ENCODE assay signal across 19 cellular contexts in the genomic region with DNA sequence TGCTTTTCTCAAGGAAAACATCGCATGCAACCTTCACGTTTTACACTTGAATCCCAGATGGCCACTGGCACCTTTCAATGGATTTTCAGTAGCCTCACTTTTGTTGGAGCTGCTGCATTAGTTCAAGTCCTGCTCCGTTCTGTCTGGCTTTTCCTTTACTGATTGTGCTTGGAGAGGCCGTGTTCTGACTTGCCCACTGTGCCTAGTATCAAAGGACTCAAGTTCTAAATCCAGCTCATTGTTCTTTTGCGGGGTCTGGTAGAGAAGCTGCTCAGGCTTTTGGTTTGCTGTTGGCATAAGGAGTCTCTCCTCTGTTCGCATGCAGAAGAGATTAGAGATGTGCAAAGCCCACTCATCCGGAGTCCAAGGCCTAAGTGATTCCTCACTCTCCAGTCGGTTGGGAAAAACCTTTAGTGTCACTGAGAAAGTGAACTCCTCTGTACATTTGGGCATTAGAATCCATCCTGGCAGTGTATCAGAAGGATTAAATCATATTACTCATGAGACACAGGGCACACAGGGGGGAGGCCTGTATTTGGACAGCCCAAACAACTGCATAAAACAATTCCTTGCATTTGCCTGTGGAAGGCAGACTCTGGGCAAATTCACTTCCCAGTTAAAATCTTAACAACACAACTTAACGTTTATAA.
A peak's percentile ranks its signal among the peaks of the same experiment; 100 is the strongest.
DNase-seq lines count a peak whose midpoint lies in the region; ATAC-seq lines count a peak whose summit lies in the region.
"Had no signal": no experiment of that assay in that cellular context is flagged by ENCODE, and none has a peak within 500 bp of the region (broad histone marks: within the 10 kb centered on the region; RNA-seq: fewer than 3 reads in every experiment).

No MANE protein-coding gene starts in this region.

- intact Hi-C loops in naive thymus-derived CD4-positive, alpha-beta T cell (cut with micrococcal nuclease) = no loop called here
- intact Hi-C loops in right cardiac atrium (cut with DNase I) = no loop called here

- 83% methylated on average over 9 of the region's 9 CpGs for WGBS in right cardiac atrium

- no peak for DNase-seq in CD8-positive, alpha-beta memory T cell
- DNase-seq in NCI-H345 treated with DMSO at 0.1 percent for 48 hours (lab: John Stamatoyannopoulos, UW; ENCODE audit: unreplicated experiment) (peak; percentile 51), DMS53 (lab: John Stamatoyannopoulos, UW) (no peak), right cardiac atrium (no peak)
- no peak for DNase-seq in central memory CD8-positive, alpha-beta T cell (ENCODE audit: low spot score in 2 of 2)
- no peak for DNase-seq in naive thymus-derived CD4-positive, alpha-beta T cell
- no peak for DNase-seq in activated CD8-positive, alpha-beta memory T cell treated with anti-CD3 and anti-CD28 coated beads, Interleukin-2, amount 50 U/mL, for 48 hours
- DNase-seq: activated CD4-positive, alpha-beta T cell treated with anti-CD3 and anti-CD28 coated beads, Interleukin-2, amount 50 U/mL, for 48 hours; activated gamma-delta T cell; erythroblast; left lung; NCI-H2107; retina; Right ventricle myocardium superior; stimulated activated CD4-positive, alpha-beta T cell treated with anti-CD3 and anti-CD28 coated beads, Interleukin-2, amount 100 ng/mL, for 48 hours; T-helper 9 cell; upper lobe of left lung had no signal

- H3K27ac Mint-ChIP-seq in CD8-positive, alpha-beta memory T cell = peak overlapping the region in 7 of 8 donors; percentile 22 to 93 (median 40)
- peak overlapping the region; percentile 22 for H3K27ac Mint-ChIP-seq in central memory CD8-positive, alpha-beta T cell (ENCODE audit: low read depth)
- peak overlapping the region in 8 of 9 donors; percentile 60 to 86 (median 72) for H3K27ac Mint-ChIP-seq in naive thymus-derived CD4-positive, alpha-beta T cell
- H3K27ac Mint-ChIP-seq: CD14-positive monocyte had no signal

- H3K36me3 Mint-ChIP-seq in CD8-positive, alpha-beta memory T cell = peaks cover 6 to 41% (median 14%) of the 10 kb centered on the region in 3 donors
- peaks cover 28% of the 10 kb centered on the region for H3K36me3 Mint-ChIP-seq in central memory CD8-positive, alpha-beta T cell (ENCODE audit: insufficient read depth)
- peaks cover 7 to 32% (median 24%) of the 10 kb centered on the region in 5 donors for H3K36me3 Mint-ChIP-seq in naive thymus-derived CD4-positive, alpha-beta T cell

- no peak overlapping the region for H3K4me3 ChIP-seq in CD8-positive, alpha-beta memory T cell (ENCODE audit: low read length)
- H3K4me3 ChIP-seq in naive thymus-derived CD4-positive, alpha-beta T cell (ENCODE audit: low read length) = no peak overlapping the region
- no peak overlapping the region for H3K4me3 ChIP-seq in right cardiac atrium (ENCODE audit: low read length)
- H3K4me3 ChIP-seq: left lung, upper lobe of left lung had no signal

- H3K9me3 ChIP-seq in CD8-positive, alpha-beta memory T cell (ENCODE audit: low read length) = no peaks in the 10 kb centered on the region
- H3K9me3 ChIP-seq in naive thymus-derived CD4-positive, alpha-beta T cell (ENCODE audit: control insufficient read depth in 2 of 3, low read length in 3 of 3) = no peaks in the 10 kb centered on the region
- H3K9me3 ChIP-seq in right cardiac atrium (ENCODE audit: control insufficient read depth, low read length) = no peaks in the 10 kb centered on the region
- H3K9me3 ChIP-seq: left lung, upper lobe of left lung had no signal

- POLR2A ChIA-PET in CD8-positive, alpha-beta memory T cell (lab: Charles Lee) = no interaction called here
- POLR2A ChIA-PET in naive thymus-derived CD4-positive, alpha-beta T cell (lab: Charles Lee) = interaction anchor here (1.4 kb wide), 1 partner anchor 13 kb away, joined by 3 read pairs; no protein-coding TSS in a partner anchor

- H3K4me1 ChIP-seq in CD8-positive, alpha-beta memory T cell (ENCODE audit: insufficient read depth, low read length) = peaks cover 84% of the 10 kb centered on the region
- peaks cover 50 to 57% of the 10 kb centered on the region in 2 donors for H3K4me1 ChIP-seq in naive thymus-derived CD4-positive, alpha-beta T cell (ENCODE audit: control insufficient read depth in 2 of 2, insufficient read depth in 2 of 2, low read length in 2 of 2)
- H3K4me1 ChIP-seq in right cardiac atrium (ENCODE audit: control insufficient read depth, insufficient read depth, low read length) = peaks cover 17% of the 10 kb centered on the region

- no peaks in the 10 kb centered on the region for H3K36me3 ChIP-seq in CD8-positive, alpha-beta memory T cell (ENCODE audit: insufficient read depth, low read length)
- peaks cover 0 to 9% (median 4%) of the 10 kb centered on the region in 3 experiments for H3K36me3 ChIP-seq in naive thymus-derived CD4-positive, alpha-beta T cell (ENCODE audit: control insufficient read depth in 2 of 3, insufficient read depth in 3 of 3, low read length in 3 of 3)

- CTCF ChIA-PET in CD8-positive, alpha-beta memory T cell (lab: Charles Lee) = no interaction called here
- CTCF ChIA-PET in naive thymus-derived CD4-positive, alpha-beta T cell (lab: Charles Lee) = interaction anchor here (0.6 kb wide), 1 partner anchor 32 kb away, joined by 3 read pairs; no protein-coding TSS in a partner anchor

- H3K27me3 ChIP-seq in CD8-positive, alpha-beta memory T cell (ENCODE audit: insufficient read depth, low read length, poor library complexity, severe bottlenecking) = no peaks in the 10 kb centered on the region
- no peaks in the 10 kb centered on the region for H3K27me3 ChIP-seq in naive thymus-derived CD4-positive, alpha-beta T cell (ENCODE audit: control insufficient read depth in 2 of 2, insufficient read depth in 2 of 2, low read length in 2 of 2)
- no peaks in the 10 kb centered on the region for H3K27me3 ChIP-seq in right cardiac atrium (ENCODE audit: control insufficient read depth, insufficient read depth)
- H3K27me3 ChIP-seq: left lung, upper lobe of left lung had no signal

- ATAC-seq in central memory CD8-positive, alpha-beta T cell (replicated peaks; ENCODE audit: extremely low read depth, poor library complexity, severe bottlenecking) = no peak
- no peak for ATAC-seq in naive thymus-derived CD4-positive, alpha-beta T cell
- no peak for ATAC-seq in right cardiac atrium
- ATAC-seq in HG02885 (IDR thresholded peaks at IDR 0.05; ENCODE audit: poor library complexity, unreplicated experiment) = no peak
- ATAC-seq: left lung had no signal

- no peaks in the 10 kb centered on the region for H3K9me3 Mint-ChIP-seq in CD8-positive, alpha-beta memory T cell
- no peaks in the 10 kb centered on the region for H3K9me3 Mint-ChIP-seq in central memory CD8-positive, alpha-beta T cell
- H3K9me3 Mint-ChIP-seq in naive thymus-derived CD4-positive, alpha-beta T cell = peaks cover 0 to 2% (median 0%) of the 10 kb centered on the region in 11 donors
- H3K9me3 Mint-ChIP-seq: CD14-positive monocyte had no signal

- no peak overlapping the region for H3K4me3 Mint-ChIP-seq in CD8-positive, alpha-beta memory T cell
- no peak overlapping the region for H3K4me3 Mint-ChIP-seq in central memory CD8-positive, alpha-beta T cell
- H3K4me3 Mint-ChIP-seq in naive thymus-derived CD4-positive, alpha-beta T cell = peak overlapping the region in 5 of 10 donors; percentile 1 to 88 (median 42)
- H3K4me3 Mint-ChIP-seq: CD14-positive monocyte had no signal

- no peaks in the 10 kb centered on the region for H3K27me3 Mint-ChIP-seq in CD8-positive, alpha-beta memory T cell
- no peaks in the 10 kb centered on the region for H3K27me3 Mint-ChIP-seq in central memory CD8-positive, alpha-beta T cell
- H3K27me3 Mint-ChIP-seq in naive thymus-derived CD4-positive, alpha-beta T cell = no peaks in the 10 kb centered on the region

- H3K4me1 Mint-ChIP-seq in CD8-positive, alpha-beta memory T cell = peaks cover 78 to 94% (median 89%) of the 10 kb centered on the region in 3 donors
- peaks cover 64% of the 10 kb centered on the region for H3K4me1 Mint-ChIP-seq in central memory CD8-positive, alpha-beta T cell
- H3K4me1 Mint-ChIP-seq in naive thymus-derived CD4-positive, alpha-beta T cell = peaks cover 54 to 93% (median 89%) of the 10 kb centered on the region in 7 donors

- H3K27ac ChIP-seq in CD8-positive, alpha-beta memory T cell (ENCODE audit: low read depth, low read length) = no peak overlapping the region
- H3K27ac ChIP-seq in naive thymus-derived CD4-positive, alpha-beta T cell (ENCODE audit: low read depth, low read length) = no peak overlapping the region
- no peak overlapping the region for H3K27ac ChIP-seq in right cardiac atrium (ENCODE audit: low read length)
- H3K27ac ChIP-seq: left lung, upper lobe of left lung had no signal

Comparison
In these comparisons a context has a peak if more than half of its experiments do, and no peak if none do; other contexts are left out.
1. H3K27ac Mint-ChIP-seq: peak in every context shown above with its lines; median percentile 72 in naive thymus-derived CD4-positive, alpha-beta T cell; 40 in CD8-positive, alpha-beta memory T cell; 22 in central memory CD8-positive, alpha-beta T cell.